In genomic region chr11:121534131-121535093, GRCh38 we compare ENCODE assay signal across 11 cellular contexts.
DNase-seq lines count a peak whose midpoint lies in the region; ATAC-seq and TF ChIP-seq lines count a peak whose summit lies in the region.
"Had no signal": no experiment of that assay in that cellular context is flagged by ENCODE, and none has a peak within 500 bp of the region (broad histone marks: within the 10 kb centered on the region; RNA-seq: fewer than 3 reads in every experiment).

No MANE protein-coding gene starts in this region.

- H3K27ac ChIP-seq in SK-N-SH (ENCODE audit: low read depth in 2 of 2, low read length in 1 of 2) (no peak overlapping the region), RWPE2 (ENCODE audit: poor library complexity, severe bottlenecking) (no peak overlapping the region), stomach (no peak overlapping the region)
- H3K27ac ChIP-seq: BLaER1 treated with 17β-estradiol and CSF1 and Interleukin-3, amounts not matched to agents 10 nM and 100 nM; HL-60; neutrophil had no signal

- TF ChIP-seq POLR2A in stomach (IDR thresholded peaks at IDR 0.05): no peak

- no peak overlapping the region for H3K9ac ChIP-seq in SK-N-SH
- H3K9ac ChIP-seq: BLaER1 treated with 17β-estradiol and CSF1 and Interleukin-3, amounts not matched to agents 10 nM and 100 nM had no signal

- TF ChIP-seq CTCF in SK-N-SH (IDR thresholded peaks at IDR 0.05) (no peak), RWPE2 (IDR thresholded peaks at IDR 0.05; ENCODE audit: poor library complexity, severe bottlenecking) (peak; percentile 12), fibroblast of villous mesenchyme (IDR thresholded peaks at IDR 0.05; ENCODE audit: insufficient read depth, low read depth, low read length) (peak; percentile 51), stomach (IDR thresholded peaks at IDR 0.05) (peak in 3 of 7 experiments; percentile 33 to 53 (median 35))

- no peaks in the 10 kb centered on the region for H3K9me2 ChIP-seq in SK-N-SH

- H3K9me3 ChIP-seq in SK-N-SH (0 out of 2 replicates have a peak, but pooled peaks cover 8% of the 10 kb centered on the region), RWPE2 (ENCODE audit: severe bottlenecking) (peaks cover 5% of the 10 kb centered on the region), stomach (peaks cover 0 to 16% (median 4%) of the 10 kb centered on the region in 4 donors)
- H3K9me3 ChIP-seq: neutrophil had no signal

- H3K27me3 ChIP-seq in SK-N-SH (ENCODE audit: insufficient read depth): no peaks in the 10 kb centered on the region
- no peaks in the 10 kb centered on the region for H3K27me3 ChIP-seq in RWPE2 (ENCODE audit: insufficient read depth, poor library complexity, severe bottlenecking)
- no peaks in the 10 kb centered on the region for H3K27me3 ChIP-seq in stomach
- H3K27me3 ChIP-seq: BLaER1 treated with 17β-estradiol and CSF1 and Interleukin-3, amounts not matched to agents 10 nM and 100 nM; neutrophil had no signal

- TF ChIP-seq RAD21 in SK-N-SH (IDR thresholded peaks at IDR 0.05; ENCODE audit: low read length): no peak

- no peaks in the 10 kb centered on the region for H4K20me1 ChIP-seq in SK-N-SH (ENCODE audit: insufficient read depth)
- H4K20me1 ChIP-seq: BLaER1 treated with 17β-estradiol and CSF1 and Interleukin-3, amounts not matched to agents 10 nM and 100 nM had no signal

- DNase-seq in SK-N-SH (no peak), RWPE2 (ENCODE audit: low spot score) (no peak), fibroblast of villous mesenchyme (ENCODE audit: low read depth) (peak; percentile 32), stomach (peak; percentile 46), NCI-H187 treated with DMSO at 0.1 percent for 48 hours (lab: John Stamatoyannopoulos, UW) (no peak), NCI-H748 (lab: John Stamatoyannopoulos, UW; ENCODE audit: unreplicated experiment) (no peak)
- no peak for DNase-seq in stimulated activated CD4-positive, alpha-beta T cell treated with anti-CD3 and anti-CD28 coated beads, Interleukin-12 subunit alpha, Interleukin-12 subunit beta, amount 100 ng/mL, for 4 hours

- H3K36me3 ChIP-seq in SK-N-SH (replicated peaks in 1 of 2; ENCODE audit: control insufficient read depth in 1 of 2, insufficient read depth in 2 of 2, low read length in 1 of 2) (no peaks in the 10 kb centered on the region), RWPE2 (ENCODE audit: low read depth) (no peaks in the 10 kb centered on the region; the same call in 1 of the 2 replicates), stomach (peaks cover 0 to 9% (median under 1%) of the 10 kb centered on the region in 4 donors)

- no peak overlapping the region for H3K4me2 ChIP-seq in SK-N-SH

- 85% methylated on average over 12 of the region's 12 CpGs for WGBS in SK-N-SH (ENCODE audit: low lambda C conversion rate)
- 42 to 65% (median 53%) methylated on average over 12 of the region's 12 CpGs for WGBS in stomach, 5 donors

- no peaks in the 10 kb centered on the region for H3F3A ChIP-seq in SK-N-SH (replicated peaks; ENCODE audit: insufficient read depth)

- intact Hi-C loops in stomach (cut with DNase I; ENCODE audit: low total_unique reads): loop anchor here (10.0 kb wide), 1 partner anchor 220 kb away; no protein-coding TSS in a partner anchor

- no peak overlapping the region for H2AFZ ChIP-seq in SK-N-SH (ENCODE audit: low read depth)

- CTCF ChIA-PET in SK-N-SH (lab: Yijun Ruan, JAX): interaction anchor here (1.0 to 1.2 kb wide), 2 partner anchors 9 to 12 kb away, joined by 3 read pairs; no protein-coding TSS in a partner anchor

- H3K4me1 ChIP-seq in SK-N-SH (ENCODE audit: control insufficient read depth in 1 of 2, insufficient read depth in 2 of 2, low read depth in 1 of 2, low read length in 1 of 2) (peaks cover 0 to 8% of the 10 kb centered on the region in 2 experiments; a peak in 2 of 4 replicates), RWPE2 (ENCODE audit: insufficient read depth, poor library complexity, severe bottlenecking) (peaks cover 7% of the 10 kb centered on the region), stomach (no peaks in the 10 kb centered on the region)

- H3K4me3 ChIP-seq in SK-N-SH (ENCODE audit: low read depth in 2 of 2, low read length in 1 of 2) (no peak overlapping the region), RWPE2 (ENCODE audit: severe bottlenecking) (no peak overlapping the region), fibroblast of villous mesenchyme (ENCODE audit: low read depth, low read length) (no peak overlapping the region), stomach (no peak overlapping the region)
- H3K4me3 ChIP-seq: BLaER1 treated with 17β-estradiol and CSF1 and Interleukin-3, amounts not matched to agents 10 nM and 100 nM had no signal

- TF ChIP-seq EP300 in SK-N-SH (IDR thresholded peaks at IDR 0.05; ENCODE audit: borderline replicate concordance in 1 of 2, low read depth in 1 of 2, low read length in 1 of 2): no peak
- no peak for TF ChIP-seq EP300 in stomach (IDR thresholded peaks at IDR 0.05)

- no peaks in the 10 kb centered on the region for H3K79me2 ChIP-seq in SK-N-SH (ENCODE audit: insufficient read depth)

- POLR2A ChIA-PET in SK-N-SH (lab: Yijun Ruan, JAX): no interaction called here

- ATAC-seq in SK-N-SH treated with all-trans-retinoic acid at 6 μM for 48 hours: peak; percentile 27; the same call in 2 of the 3 replicates
- peak; percentile 21; the same call in 1 of the 3 replicates for ATAC-seq in RWPE2 (ENCODE audit: low read depth)

TF ChIP-seq in SK-N-SH treated with all-trans-retinoic acid at 6 μM for 48 hours, 23 proteins besides CTCF, POLR2A, EP300 and RAD21 (continues in another document):
- TF ChIP-seq ZC3H10 (CRISPR knock-in tag; IDR thresholded peaks at IDR 0.05) (no peak), ISL1 (CRISPR knock-in tag; IDR thresholded peaks at IDR 0.05) (no peak), BACH2 (CRISPR knock-in tag; IDR thresholded peaks at IDR 0.05; ENCODE audit: borderline replicate concordance) (no peak), ZFP3 (CRISPR knock-in tag; IDR thresholded peaks at IDR 0.05) (no peak), CREB5 (CRISPR knock-in tag; IDR thresholded peaks at IDR 0.05; ENCODE audit: low read depth) (no peak), CSDC2 (CRISPR knock-in tag; IDR thresholded peaks at IDR 0.05) (no peak), TOX (CRISPR knock-in tag; IDR thresholded peaks at IDR 0.05; ENCODE audit: borderline replicate concordance) (no peak), ZNF565 (CRISPR knock-in tag; conservative IDR thresholded peaks at IDR 0.05; ENCODE audit: low read depth) (no peak), PPARA (CRISPR knock-in tag; IDR thresholded peaks at IDR 0.05; ENCODE audit: borderline replicate concordance) (no peak), OSR1 (CRISPR knock-in tag; IDR thresholded peaks at IDR 0.05) (no peak), SNAI2 (CRISPR knock-in tag; IDR thresholded peaks at IDR 0.05) (no peak), ZFP30 (CRISPR knock-in tag; IDR thresholded peaks at IDR 0.05) (no peak), ZNF70 (CRISPR knock-in tag; IDR thresholded peaks at IDR 0.05) (no peak)

TF ChIP-seq in SK-N-SH, 30 proteins besides CTCF, POLR2A, EP300 and RAD21:
- TF ChIP-seq, protein P1, sequence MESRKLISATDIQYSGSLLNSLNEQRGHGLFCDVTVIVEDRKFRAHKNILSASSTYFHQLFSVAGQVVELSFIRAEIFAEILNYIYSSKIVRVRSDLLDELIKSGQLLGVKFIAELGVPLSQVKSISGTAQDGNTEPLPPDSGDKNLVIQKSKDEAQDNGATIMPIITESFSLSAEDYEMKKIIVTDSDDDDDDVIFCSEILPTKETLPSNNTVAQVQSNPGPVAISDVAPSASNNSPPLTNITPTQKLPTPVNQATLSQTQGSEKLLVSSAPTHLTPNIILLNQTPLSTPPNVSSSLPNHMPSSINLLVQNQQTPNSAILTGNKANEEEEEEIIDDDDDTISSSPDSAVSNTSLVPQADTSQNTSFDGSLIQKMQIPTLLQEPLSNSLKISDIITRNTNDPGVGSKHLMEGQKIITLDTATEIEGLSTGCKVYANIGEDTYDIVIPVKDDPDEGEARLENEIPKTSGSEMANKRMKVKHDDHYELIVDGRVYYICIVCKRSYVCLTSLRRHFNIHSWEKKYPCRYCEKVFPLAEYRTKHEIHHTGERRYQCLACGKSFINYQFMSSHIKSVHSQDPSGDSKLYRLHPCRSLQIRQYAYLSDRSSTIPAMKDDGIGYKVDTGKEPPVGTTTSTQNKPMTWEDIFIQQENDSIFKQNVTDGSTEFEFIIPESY (IDR thresholded peaks at IDR 0.05; ENCODE audit: borderline replicate concordance, low read depth): no peak
- TF ChIP-seq ELF1 (IDR thresholded peaks at IDR 0.05): no peak
- TF ChIP-seq RCOR1 (IDR thresholded peaks at IDR 0.05; ENCODE audit: low read length): no peak
- TF ChIP-seq TEAD4 (IDR thresholded peaks at IDR 0.05; ENCODE audit: borderline replicate concordance, insufficient read depth): no peak
- TF ChIP-seq YY1 (IDR thresholded peaks at IDR 0.05; ENCODE audit: low read depth): no peak
- no peak for TF ChIP-seq TCF12 (IDR thresholded peaks at IDR 0.05)
- no peak for TF ChIP-seq POLR2AphosphoS5 (IDR thresholded peaks at IDR 0.05; ENCODE audit: low read depth, low read length)

Comparison
In these comparisons a context has a peak if more than half of its experiments do, and no peak if none do; other contexts are left out.
1. DNase-seq: peak in fibroblast of villous mesenchyme (single experiment) and stomach (single experiment); none in SK-N-SH (single experiment), RWPE2 (single experiment), NCI-H187 treated with DMSO at 0.1 percent for 48 hours (single experiment), NCI-H748 (single experiment) and stimulated activated CD4-positive, alpha-beta T cell treated with anti-CD3 and anti-CD28 coated beads, Interleukin-12 subunit alpha, Interleukin-12 subunit beta, amount 100 ng/mL, for 4 hours (single experiment).